In genomic region chr5:20050262-20050661, GRCh38 we compare ENCODE assay signal across 19 cellular contexts.
DNase-seq lines count a peak whose midpoint lies in the region; ATAC-seq, FAIRE-seq and TF ChIP-seq lines count a peak whose summit lies in the region.
"Had no signal": no experiment of that assay in that cellular context is flagged by ENCODE, and none has a peak within 500 bp of the region (broad histone marks: within the 10 kb centered on the region; RNA-seq: fewer than 3 reads in every experiment).

No MANE protein-coding gene starts in this region.

- H3K27me3 ChIP-seq in RWPE2 (ENCODE audit: insufficient read depth, poor library complexity, severe bottlenecking) (no peaks in the 10 kb centered on the region), adipocyte (replicated peaks; ENCODE audit: control insufficient read depth, insufficient read depth, low read length) (no peaks in the 10 kb centered on the region), H7 (ENCODE audit: control insufficient read depth, insufficient read depth, low read length) (no peaks in the 10 kb centered on the region)

- H3K4me3 ChIP-seq in RWPE2 (ENCODE audit: severe bottlenecking) (no peak overlapping the region), adipocyte (ENCODE audit: low read length) (no peak overlapping the region), H7 (ENCODE audit: insufficient read depth, low read depth, low read length) (no peak overlapping the region)
- H3K4me3 ChIP-seq: GM12878 had no signal

- H3K4me1 ChIP-seq in RWPE2 (ENCODE audit: insufficient read depth, poor library complexity, severe bottlenecking) (peaks cover 2% of the 10 kb centered on the region), adipocyte (ENCODE audit: control insufficient read depth, insufficient read depth, low read length) (no peaks in the 10 kb centered on the region)

- FAIRE-seq in H54 (lab: Jason Lieb, UNC) = peak; percentile 30
- FAIRE-seq in RCC 7860 (lab: Jason Lieb, UNC) = no peak
- FAIRE-seq: GM12878, GM18507 had no signal

- no peak overlapping the region for H3K27ac ChIP-seq in RWPE2 (ENCODE audit: poor library complexity, severe bottlenecking)

- TF ChIP-seq CTCF in RWPE2 (IDR thresholded peaks at IDR 0.05; ENCODE audit: poor library complexity, severe bottlenecking) = no peak

- no peak overlapping the region for H3K9ac ChIP-seq in adipocyte (ENCODE audit: low read length)

- H3K9me3 ChIP-seq in RWPE2 (ENCODE audit: severe bottlenecking) (no peaks in the 10 kb centered on the region), adipocyte (ENCODE audit: control insufficient read depth, low read length) (no peaks in the 10 kb centered on the region)

- DNase-seq in H54 (ENCODE audit: insufficient read length, low spot score) (no peak), RWPE2 (ENCODE audit: low spot score) (no peak), adipocyte (ENCODE audit: low read depth) (peak; percentile 38), ecto neural progenitor cell (ENCODE audit: low spot score) (no peak), H7 (no peak), RCC 7860 (ENCODE audit: low spot score) (no peak)
- DNase-seq: C1 segment of cervical spinal cord; Calu3; CD4-positive, alpha-beta memory T cell; COR-L47; DMS53; DMS79 treated with DMSO at 0.1 percent for 48 hours; GDM1; GOT3; H9; HFFc6 had no signal

- no peak for TF ChIP-seq POLR2A in H54 (IDR thresholded peaks at IDR 0.05; ENCODE audit: low read depth, low read length)

- ATAC-seq in RWPE2 (ENCODE audit: low read depth) = peak; percentile 53; the same call in 2 of the 3 replicates
- no peak for ATAC-seq in HG03442 (IDR thresholded peaks at IDR 0.05; ENCODE audit: unreplicated experiment)
- ATAC-seq: GM12878 had no signal

- H3K36me3 ChIP-seq in RWPE2 (ENCODE audit: low read depth) (no peaks in the 10 kb centered on the region), adipocyte (ENCODE audit: control insufficient read depth, insufficient read depth, low read length, severe bottlenecking) (no peaks in the 10 kb centered on the region), H7 (replicated peaks; ENCODE audit: control insufficient read depth, insufficient read depth, low read length) (no peaks in the 10 kb centered on the region)
